10 cellular contexts compared by ENCODE assay signal in the genomic region with DNA sequence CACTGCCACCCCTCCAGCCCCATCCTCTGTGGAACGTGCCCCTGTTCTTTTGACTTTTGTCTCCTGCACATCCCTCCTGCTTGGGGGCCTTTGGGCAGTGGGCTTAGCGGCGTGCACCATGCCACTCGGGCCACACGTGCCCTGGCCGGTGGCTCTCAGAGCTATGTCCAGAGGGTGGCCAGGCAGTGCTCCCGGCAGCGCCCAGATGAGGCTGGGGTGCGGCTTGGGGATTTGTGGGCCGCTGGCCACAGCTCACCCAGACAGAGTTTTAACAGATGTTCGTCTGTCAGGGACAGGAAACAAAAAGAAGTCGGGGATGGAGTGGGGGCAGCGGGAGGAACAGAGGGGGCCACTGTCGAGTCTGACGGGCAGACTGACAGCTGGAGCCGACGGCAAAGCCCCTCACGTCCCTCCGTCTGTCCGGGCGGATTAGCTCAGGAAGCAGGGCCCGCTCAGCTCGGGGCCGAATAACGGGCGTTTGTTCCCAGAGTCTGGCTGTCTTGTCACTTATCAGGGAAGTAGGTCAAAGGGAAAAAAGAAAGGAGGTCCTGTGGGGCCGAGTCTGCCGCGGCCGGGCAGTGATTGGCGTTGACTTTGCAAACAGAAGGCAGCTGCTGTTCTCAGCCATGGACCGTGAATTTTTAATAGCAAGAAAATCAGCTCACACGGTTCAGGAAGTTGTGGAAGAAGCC.
A peak's percentile ranks its signal among the peaks of the same experiment; 100 is the strongest.
DNase-seq lines count a peak whose midpoint lies in the region; ATAC-seq and TF ChIP-seq lines count a peak whose summit lies in the region.
"Had no signal": no experiment of that assay in that cellular context is flagged by ENCODE, and none has a peak within 500 bp of the region (broad histone marks: within the 10 kb centered on the region; RNA-seq: fewer than 3 reads in every experiment).

No MANE protein-coding gene starts in this region.

- H3K4me1 ChIP-seq in GM23338 (ENCODE audit: insufficient read depth): no peaks in the 10 kb centered on the region
- peaks cover 43 to 75% of the 10 kb centered on the region in 2 donors for H3K4me1 ChIP-seq in ascending aorta

- H3K79me2 ChIP-seq in GM23338 (replicated peaks; ENCODE audit: insufficient read depth): no peaks in the 10 kb centered on the region

- intact Hi-C loops in ascending aorta (cut with DNase I): no loop called here

- H3K36me3 ChIP-seq in GM23338 (ENCODE audit: insufficient read depth) (no peaks in the 10 kb centered on the region), ascending aorta (no peaks in the 10 kb centered on the region)

- no peak overlapping the region for H2AFZ ChIP-seq in GM23338

- H3K27me3 Mint-ChIP-seq in GM23338 (ENCODE audit: insufficient read depth, low read depth, poor library complexity): peaks cover 11% of the 10 kb centered on the region

- DNase-seq in GM23338 (ENCODE audit: low spot score): no peak
- no peak for DNase-seq in ascending aorta (ENCODE audit: low spot score in 2 of 2)
- DNase-seq in hypothalamus (lab: John Stamatoyannopoulos, UW): peak in 26 of 51 donors; percentile 18 to 65 (median 36)
- no peak for DNase-seq in NCI-H128 (lab: John Stamatoyannopoulos, UW; ENCODE audit: unreplicated experiment)

- no peaks in the 10 kb centered on the region; the same call in 2 of the 3 replicates for H3K9me3 Mint-ChIP-seq in GM23338
- H3K9me3 Mint-ChIP-seq: activated T-helper 2 cell treated with anti-CD3 and anti-CD28 coated beads, Interferon-gamma antibody, Interleukin-2, Interleukin-4, amounts not matched to agents 10 μg/mL and 5 μg/mL and 100 μg/mL, durations not matched to agents 14 hours and 24 hours and 36 hours had no signal

- H4K20me1 ChIP-seq in GM23338 (replicated peaks; ENCODE audit: insufficient read depth): no peaks in the 10 kb centered on the region

- H3K4me1 Mint-ChIP-seq in GM23338: peaks cover 5% of the 10 kb centered on the region; the same call in 2 of the 3 replicates

- no peak for ATAC-seq in GM23338
- no peak for ATAC-seq in GM18498 (IDR thresholded peaks at IDR 0.05; ENCODE audit: unreplicated experiment)
- ATAC-seq in HG03280 (IDR thresholded peaks at IDR 0.05; ENCODE audit: unreplicated experiment): no peak
- ATAC-seq in HG03378 (IDR thresholded peaks at IDR 0.05; ENCODE audit: unreplicated experiment): no peak

- no peaks in the 10 kb centered on the region for H3K9me2 ChIP-seq in GM23338 (ENCODE audit: insufficient read depth)

- no peak overlapping the region for H3K4me3 ChIP-seq in GM23338
- peak overlapping the region; percentile 21 to 51 for H3K4me3 ChIP-seq in ascending aorta
- H3K4me3 ChIP-seq in skin epidermis: peak overlapping the region in 1 of 7 experiments; percentile 2

- peak overlapping the region; percentile 50; the same call in 1 of the 2 replicates for H3K27ac ChIP-seq in GM23338 (ENCODE audit: low read depth)
- H3K27ac ChIP-seq in ascending aorta: peak overlapping the region; percentile 95 to 96
- H3K27ac ChIP-seq in skin epidermis: peak overlapping the region in 18 of 21 experiments; percentile 20 to 84 (median 52)
- H3K27ac ChIP-seq: KMS-11 had no signal

- H3K9me3 ChIP-seq in ascending aorta: no peaks in the 10 kb centered on the region

- peaks cover 17% of the 10 kb centered on the region for H3K36me3 Mint-ChIP-seq in GM23338 (ENCODE audit: low read depth)

- H3K4me2 ChIP-seq in GM23338: no peak overlapping the region
- H3K4me2 ChIP-seq: KMS-11 had no signal

- no peak overlapping the region; the same call in 1 of the 2 replicates for H3K27ac Mint-ChIP-seq in GM23338
- H3K27ac Mint-ChIP-seq: activated T-helper 2 cell treated with anti-CD3 and anti-CD28 coated beads, Interferon-gamma antibody, Interleukin-2, Interleukin-4, amounts not matched to agents 10 μg/mL and 5 μg/mL and 100 μg/mL, durations not matched to agents 14 hours and 24 hours and 36 hours had no signal

- no peaks in the 10 kb centered on the region for H3F3A ChIP-seq in GM23338 (replicated peaks; ENCODE audit: low read depth)

- TF ChIP-seq CTCF in GM23338 (conservative IDR thresholded peaks at IDR 0.05; ENCODE audit: low read depth in 2 of 2) (no peak), ascending aorta (IDR thresholded peaks at IDR 0.05) (no peak)

- H3K4me3 Mint-ChIP-seq in GM23338: no peak overlapping the region

- H3K27me3 ChIP-seq in GM23338 (ENCODE audit: insufficient read depth): no peaks in the 10 kb centered on the region
- no peaks in the 10 kb centered on the region for H3K27me3 ChIP-seq in ascending aorta

TF ChIP-seq in GM23338, 12 proteins besides CTCF, POLR2A, EP300 and RAD21 (continues in another document):
- no peak for TF ChIP-seq STAT1 (IDR thresholded peaks at IDR 0.05; ENCODE audit: unreplicated experiment)
- TF ChIP-seq, protein P1, sequence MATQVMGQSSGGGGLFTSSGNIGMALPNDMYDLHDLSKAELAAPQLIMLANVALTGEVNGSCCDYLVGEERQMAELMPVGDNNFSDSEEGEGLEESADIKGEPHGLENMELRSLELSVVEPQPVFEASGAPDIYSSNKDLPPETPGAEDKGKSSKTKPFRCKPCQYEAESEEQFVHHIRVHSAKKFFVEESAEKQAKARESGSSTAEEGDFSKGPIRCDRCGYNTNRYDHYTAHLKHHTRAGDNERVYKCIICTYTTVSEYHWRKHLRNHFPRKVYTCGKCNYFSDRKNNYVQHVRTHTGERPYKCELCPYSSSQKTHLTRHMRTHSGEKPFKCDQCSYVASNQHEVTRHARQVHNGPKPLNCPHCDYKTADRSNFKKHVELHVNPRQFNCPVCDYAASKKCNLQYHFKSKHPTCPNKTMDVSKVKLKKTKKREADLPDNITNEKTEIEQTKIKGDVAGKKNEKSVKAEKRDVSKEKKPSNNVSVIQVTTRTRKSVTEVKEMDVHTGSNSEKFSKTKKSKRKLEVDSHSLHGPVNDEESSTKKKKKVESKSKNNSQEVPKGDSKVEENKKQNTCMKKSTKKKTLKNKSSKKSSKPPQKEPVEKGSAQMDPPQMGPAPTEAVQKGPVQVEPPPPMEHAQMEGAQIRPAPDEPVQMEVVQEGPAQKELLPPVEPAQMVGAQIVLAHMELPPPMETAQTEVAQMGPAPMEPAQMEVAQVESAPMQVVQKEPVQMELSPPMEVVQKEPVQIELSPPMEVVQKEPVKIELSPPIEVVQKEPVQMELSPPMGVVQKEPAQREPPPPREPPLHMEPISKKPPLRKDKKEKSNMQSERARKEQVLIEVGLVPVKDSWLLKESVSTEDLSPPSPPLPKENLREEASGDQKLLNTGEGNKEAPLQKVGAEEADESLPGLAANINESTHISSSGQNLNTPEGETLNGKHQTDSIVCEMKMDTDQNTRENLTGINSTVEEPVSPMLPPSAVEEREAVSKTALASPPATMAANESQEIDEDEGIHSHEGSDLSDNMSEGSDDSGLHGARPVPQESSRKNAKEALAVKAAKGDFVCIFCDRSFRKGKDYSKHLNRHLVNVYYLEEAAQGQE (IDR thresholded peaks at IDR 0.05; ENCODE audit: unreplicated experiment): no peak
- TF ChIP-seq ZNF114 (CRISPR knock-in tag; IDR thresholded peaks at IDR 0.05): no peak
- TF ChIP-seq EZH2 (IDR thresholded peaks at IDR 0.05; ENCODE audit: low read depth, unreplicated experiment): no peak
- TF ChIP-seq ZNF331 (CRISPR knock-in tag; IDR thresholded peaks at IDR 0.05; ENCODE audit: low read depth): no peak
- TF ChIP-seq JUNB (IDR thresholded peaks at IDR 0.05; ENCODE audit: unreplicated experiment): no peak
- no peak for TF ChIP-seq POLR2AphosphoS5 (IDR thresholded peaks at IDR 0.05; ENCODE audit: low read depth)

Comparison
In these comparisons a context has a peak if more than half of its experiments do, and no peak if none do; other contexts are left out.
1. DNase-seq: peak in hypothalamus (26 of 51); none in GM23338 (single experiment), ascending aorta (0 of 2) and NCI-H128 (single experiment).
2. Peak in every context shown above with its lines, with median percentiles within 50 percentile points of each other: H3K27ac ChIP-seq.